Comparison of ENCODE assay signal across 1 cellular context in the genomic region with DNA sequence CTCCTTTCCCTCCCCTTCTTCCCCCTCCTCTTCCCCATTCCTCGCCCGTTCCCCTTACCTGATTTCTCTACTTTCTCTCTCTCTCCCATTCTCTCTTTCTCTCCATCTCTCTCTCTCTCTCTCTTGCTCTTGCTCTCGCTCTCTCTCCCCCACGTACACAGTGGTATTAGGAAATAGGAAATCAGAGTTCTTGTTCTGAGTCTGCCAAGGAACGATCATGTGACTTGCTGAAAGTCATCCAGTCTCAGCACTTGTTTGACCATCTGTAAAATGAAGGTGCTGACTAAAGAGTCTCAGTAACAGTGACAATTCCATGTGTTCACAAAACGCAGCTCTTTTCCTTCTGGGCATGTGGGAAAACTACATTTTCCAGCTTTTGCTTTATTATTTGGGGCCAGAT.
TF ChIP-seq lines count a peak whose summit lies in the region.

No MANE protein-coding gene starts in this region.

TF ChIP-seq in IMR-90, 13 proteins besides CTCF, POLR2A, EP300 and RAD21 (continued from another document):
- TF ChIP-seq ELK1 (IDR thresholded peaks at IDR 0.05; ENCODE audit: borderline replicate concordance, low read depth, low read length) (no peak), MXI1 (IDR thresholded peaks at IDR 0.05; ENCODE audit: borderline replicate concordance, low read depth, low read length) (no peak), MAZ (IDR thresholded peaks at IDR 0.05; ENCODE audit: borderline replicate concordance, low read depth, low read length) (no peak), RCOR1 (IDR thresholded peaks at IDR 0.05; ENCODE audit: insufficient replicate concordance, low read length) (no peak), BHLHE40 (IDR thresholded peaks at IDR 0.05; ENCODE audit: low read depth, low read length) (no peak), SMC3 (IDR thresholded peaks at IDR 0.05; ENCODE audit: low read depth, low read length) (no peak), CHD1 (IDR thresholded peaks at IDR 0.05; ENCODE audit: low read depth, low read length) (no peak), MAFK (IDR thresholded peaks at IDR 0.05; ENCODE audit: low read depth, low read length) (no peak), NFE2L2 (IDR thresholded peaks at IDR 0.05; ENCODE audit: low read depth, low read length) (no peak), USF2 (IDR thresholded peaks at IDR 0.05; ENCODE audit: low read depth, low read length) (no peak), CEBPB (IDR thresholded peaks at IDR 0.05; ENCODE audit: low read depth, low read length) (no peak)
